Comparison of ENCODE assay signal across 10 cellular contexts in the genomic region with DNA sequence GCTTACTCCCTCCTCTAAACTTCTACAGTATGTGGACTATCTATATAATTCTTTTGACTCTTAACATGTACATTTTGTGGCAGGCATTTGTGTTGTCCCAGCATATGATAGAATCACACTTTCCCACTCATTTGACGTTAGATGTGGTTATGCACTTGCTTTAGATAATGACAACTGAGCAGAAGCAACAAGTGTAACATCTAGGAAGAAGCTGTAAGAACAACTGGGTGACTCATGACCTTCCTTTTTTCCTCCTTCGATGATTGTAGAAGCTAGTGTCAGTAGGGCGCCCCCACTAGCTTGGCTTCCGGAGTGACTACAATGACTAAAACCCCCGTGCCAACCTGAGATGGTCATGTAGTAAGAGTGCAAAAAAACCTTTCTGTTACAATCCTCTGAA.
DNase-seq lines count a peak whose midpoint lies in the region; ATAC-seq and TF ChIP-seq lines count a peak whose summit lies in the region.
"Had no signal": no experiment of that assay in that cellular context is flagged by ENCODE, and none has a peak within 500 bp of the region (broad histone marks: within the 10 kb centered on the region; RNA-seq: fewer than 3 reads in every experiment).

No MANE protein-coding gene starts in this region.

- peak; percentile 79 to 93 for ATAC-seq in natural killer cell treated with Interleukin-12 subunit alpha and Interleukin-12 subunit beta and Interleukin-15 and Interleukin-18, amount 100 ng/mL, for 72 hours
- ATAC-seq in upper lobe of right lung (peak; percentile 39), HG03342 (IDR thresholded peaks at IDR 0.05; ENCODE audit: unreplicated experiment) (no peak), GM21825 (IDR thresholded peaks at IDR 0.05; ENCODE audit: unreplicated experiment) (no peak)

- no peaks in the 10 kb centered on the region for H3K9me3 ChIP-seq in upper lobe of right lung

- no peak overlapping the region for H3K27ac ChIP-seq in upper lobe of right lung
- H3K27ac ChIP-seq: PC-9 had no signal

- H3K4me3 ChIP-seq in upper lobe of right lung: no peak overlapping the region
- H3K4me3 ChIP-seq: PC-9 had no signal

- H3K27me3 Mint-ChIP-seq in activated T-cell treated with anti-CD3 and anti-CD28 coated beads, Interleukin-2, amount 50 U/mL, for 24 hours: no peaks in the 10 kb centered on the region
- peaks cover 0 to 6% of the 10 kb centered on the region in 2 donors for H3K27me3 Mint-ChIP-seq in natural killer cell treated with Interleukin-12 subunit alpha and Interleukin-12 subunit beta and Interleukin-15 and Interleukin-18, amount 100 ng/mL, for 72 hours

- no peaks in the 10 kb centered on the region for H3K9me3 Mint-ChIP-seq in activated T-cell treated with anti-CD3 and anti-CD28 coated beads, Interleukin-2, amount 50 U/mL, for 24 hours
- no peaks in the 10 kb centered on the region for H3K9me3 Mint-ChIP-seq in natural killer cell treated with Interleukin-12 subunit alpha and Interleukin-12 subunit beta and Interleukin-15 and Interleukin-18, amount 100 ng/mL, for 72 hours

- no peak for TF ChIP-seq CTCF in upper lobe of right lung (IDR thresholded peaks at IDR 0.05)

- peak overlapping the region; percentile 86 for H3K27ac Mint-ChIP-seq in activated T-cell treated with anti-CD3 and anti-CD28 coated beads, Interleukin-2, amount 50 U/mL, for 24 hours
- peak overlapping the region; percentile 60 to 64 for H3K27ac Mint-ChIP-seq in natural killer cell treated with Interleukin-12 subunit alpha and Interleukin-12 subunit beta and Interleukin-15 and Interleukin-18, amount 100 ng/mL, for 72 hours

- in situ Hi-C loops in G401 (cut with HindIII; ENCODE audit: low sequenced_read_pairs): no loop called here

- peak; percentile 5 for DNase-seq in SIG-M5 treated with dmso at 0.1 percent for 504 hours (lab: John Stamatoyannopoulos, UW; ENCODE audit: unreplicated experiment)
- DNase-seq in SIG-M5 (lab: John Stamatoyannopoulos, UW): no peak
- peak; percentile 72 for DNase-seq in activated T-cell treated with anti-CD3 and anti-CD28 coated beads, Interleukin-2, amount 50 U/mL, for 24 hours
- DNase-seq in natural killer cell treated with Interleukin-12 subunit alpha and Interleukin-12 subunit beta and Interleukin-15 and Interleukin-18, amount 100 ng/mL, for 72 hours (ENCODE audit: low spot score): no peak
- no peak for DNase-seq in upper lobe of right lung
- DNase-seq in G401 (ENCODE audit: low spot score): no peak
- DNase-seq: 8988T, PC-9 had no signal

- H3K4me3 Mint-ChIP-seq in activated T-cell treated with anti-CD3 and anti-CD28 coated beads, Interleukin-2, amount 50 U/mL, for 24 hours: peak overlapping the region; percentile 21
- H3K4me3 Mint-ChIP-seq in natural killer cell treated with Interleukin-12 subunit alpha and Interleukin-12 subunit beta and Interleukin-15 and Interleukin-18, amount 100 ng/mL, for 72 hours: peak overlapping the region; percentile 48

- peaks cover 60% of the 10 kb centered on the region for H3K4me1 Mint-ChIP-seq in activated T-cell treated with anti-CD3 and anti-CD28 coated beads, Interleukin-2, amount 50 U/mL, for 24 hours (ENCODE audit: low read depth)
- peaks cover 9 to 14% of the 10 kb centered on the region in 2 donors for H3K4me1 Mint-ChIP-seq in natural killer cell treated with Interleukin-12 subunit alpha and Interleukin-12 subunit beta and Interleukin-15 and Interleukin-18, amount 100 ng/mL, for 72 hours (ENCODE audit: low read depth in 2 of 2)

- intact Hi-C loops in upper lobe of right lung (cut with DNase I): no loop called here

- no peaks in the 10 kb centered on the region for H3K36me3 ChIP-seq in upper lobe of right lung

- no peaks in the 10 kb centered on the region for H3K36me3 Mint-ChIP-seq in activated T-cell treated with anti-CD3 and anti-CD28 coated beads, Interleukin-2, amount 50 U/mL, for 24 hours (ENCODE audit: low read depth)
- no peaks in the 10 kb centered on the region for H3K36me3 Mint-ChIP-seq in natural killer cell treated with Interleukin-12 subunit alpha and Interleukin-12 subunit beta and Interleukin-15 and Interleukin-18, amount 100 ng/mL, for 72 hours

- no peaks in the 10 kb centered on the region for H3K4me1 ChIP-seq in upper lobe of right lung

- no peaks in the 10 kb centered on the region for H3K27me3 ChIP-seq in upper lobe of right lung

Comparison
In these comparisons a context has a peak if more than half of its experiments do, and no peak if none do; other contexts are left out.
1. DNase-seq: peak in SIG-M5 treated with dmso at 0.1 percent for 504 hours (single experiment) and activated T-cell treated with anti-CD3 and anti-CD28 coated beads, Interleukin-2, amount 50 U/mL, for 24 hours (single experiment); none in SIG-M5 (single experiment), natural killer cell treated with Interleukin-12 subunit alpha and Interleukin-12 subunit beta and Interleukin-15 and Interleukin-18, amount 100 ng/mL, for 72 hours (single experiment), upper lobe of right lung (single experiment) and G401 (single experiment).
2. ATAC-seq: peak in natural killer cell treated with Interleukin-12 subunit alpha and Interleukin-12 subunit beta and Interleukin-15 and Interleukin-18, amount 100 ng/mL, for 72 hours (2 of 2) and upper lobe of right lung (single experiment); none in HG03342 (single experiment) and GM21825 (single experiment).